1 cellular context compared by ENCODE assay signal in the genomic region with DNA sequence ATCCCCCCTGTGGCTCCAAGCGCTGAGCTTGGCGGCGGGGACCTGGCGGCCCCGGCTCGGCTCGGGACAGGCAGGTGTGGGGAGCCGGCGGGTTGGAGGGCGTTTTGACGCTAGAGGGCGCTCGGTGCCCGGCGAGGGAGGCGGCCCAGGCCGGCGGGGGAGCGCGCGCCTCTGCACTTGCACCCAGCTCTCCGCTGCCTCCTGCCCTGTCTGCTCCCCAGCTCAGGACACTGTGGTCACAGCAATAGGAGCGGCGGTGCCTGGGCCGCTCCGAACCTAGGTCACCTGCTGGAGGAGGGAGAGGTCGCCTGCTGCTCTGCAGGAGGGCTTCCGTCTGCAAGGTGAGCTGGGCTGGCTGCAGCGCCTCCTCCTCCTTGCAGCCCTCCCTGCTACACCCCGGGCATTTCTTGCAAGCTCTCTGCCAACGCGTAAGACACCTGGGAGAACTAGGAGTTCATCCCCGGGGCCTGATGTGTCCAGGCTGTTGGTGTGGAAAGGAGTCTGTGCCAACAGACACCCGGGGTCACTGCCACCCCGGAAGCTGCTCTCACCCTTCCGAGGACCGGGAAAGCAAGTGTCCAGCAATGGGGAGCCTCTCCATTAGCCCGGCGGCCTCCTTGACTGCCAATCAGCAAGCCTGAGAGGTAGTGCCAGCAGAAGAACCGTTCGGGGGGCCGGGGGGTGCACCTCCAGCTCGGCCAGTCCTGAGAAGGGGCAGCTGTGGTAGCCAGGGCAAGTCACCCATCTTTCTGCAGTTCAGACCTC.
TF ChIP-seq lines count a peak whose summit lies in the region.

No MANE protein-coding gene starts in this region.

TF ChIP-seq in SK-N-SH treated with all-trans-retinoic acid at 6 μM for 48 hours, 23 proteins besides CTCF, POLR2A, EP300 and RAD21 (continued from another document):
- TF ChIP-seq, protein P1, sequence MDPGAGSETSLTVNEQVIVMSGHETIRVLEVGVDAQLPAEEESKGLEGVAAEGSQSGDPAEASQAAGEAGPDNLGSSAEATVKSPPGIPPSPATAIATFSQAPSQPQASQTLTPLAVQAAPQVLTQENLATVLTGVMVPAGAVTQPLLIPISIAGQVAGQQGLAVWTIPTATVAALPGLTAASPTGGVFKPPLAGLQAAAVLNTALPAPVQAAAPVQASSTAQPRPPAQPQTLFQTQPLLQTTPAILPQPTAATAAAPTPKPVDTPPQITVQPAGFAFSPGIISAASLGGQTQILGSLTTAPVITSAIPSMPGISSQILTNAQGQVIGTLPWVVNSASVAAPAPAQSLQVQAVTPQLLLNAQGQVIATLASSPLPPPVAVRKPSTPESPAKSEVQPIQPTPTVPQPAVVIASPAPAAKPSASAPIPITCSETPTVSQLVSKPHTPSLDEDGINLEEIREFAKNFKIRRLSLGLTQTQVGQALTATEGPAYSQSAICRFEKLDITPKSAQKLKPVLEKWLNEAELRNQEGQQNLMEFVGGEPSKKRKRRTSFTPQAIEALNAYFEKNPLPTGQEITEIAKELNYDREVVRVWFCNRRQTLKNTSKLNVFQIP (CRISPR knock-in tag; IDR thresholded peaks at IDR 0.05; ENCODE audit: borderline replicate concordance, low read depth): no peak
- TF ChIP-seq ZNF70 (CRISPR knock-in tag; IDR thresholded peaks at IDR 0.05) (no peak), TCF4 (CRISPR knock-in tag; IDR thresholded peaks at IDR 0.05; ENCODE audit: borderline replicate concordance) (no peak), OSR1 (CRISPR knock-in tag; IDR thresholded peaks at IDR 0.05) (no peak), ZNF565 (CRISPR knock-in tag; conservative IDR thresholded peaks at IDR 0.05; ENCODE audit: low read depth) (no peak), ARNTL (CRISPR knock-in tag; IDR thresholded peaks at IDR 0.05; ENCODE audit: borderline replicate concordance, low read depth) (no peak)
- TF ChIP-seq, protein P2, sequence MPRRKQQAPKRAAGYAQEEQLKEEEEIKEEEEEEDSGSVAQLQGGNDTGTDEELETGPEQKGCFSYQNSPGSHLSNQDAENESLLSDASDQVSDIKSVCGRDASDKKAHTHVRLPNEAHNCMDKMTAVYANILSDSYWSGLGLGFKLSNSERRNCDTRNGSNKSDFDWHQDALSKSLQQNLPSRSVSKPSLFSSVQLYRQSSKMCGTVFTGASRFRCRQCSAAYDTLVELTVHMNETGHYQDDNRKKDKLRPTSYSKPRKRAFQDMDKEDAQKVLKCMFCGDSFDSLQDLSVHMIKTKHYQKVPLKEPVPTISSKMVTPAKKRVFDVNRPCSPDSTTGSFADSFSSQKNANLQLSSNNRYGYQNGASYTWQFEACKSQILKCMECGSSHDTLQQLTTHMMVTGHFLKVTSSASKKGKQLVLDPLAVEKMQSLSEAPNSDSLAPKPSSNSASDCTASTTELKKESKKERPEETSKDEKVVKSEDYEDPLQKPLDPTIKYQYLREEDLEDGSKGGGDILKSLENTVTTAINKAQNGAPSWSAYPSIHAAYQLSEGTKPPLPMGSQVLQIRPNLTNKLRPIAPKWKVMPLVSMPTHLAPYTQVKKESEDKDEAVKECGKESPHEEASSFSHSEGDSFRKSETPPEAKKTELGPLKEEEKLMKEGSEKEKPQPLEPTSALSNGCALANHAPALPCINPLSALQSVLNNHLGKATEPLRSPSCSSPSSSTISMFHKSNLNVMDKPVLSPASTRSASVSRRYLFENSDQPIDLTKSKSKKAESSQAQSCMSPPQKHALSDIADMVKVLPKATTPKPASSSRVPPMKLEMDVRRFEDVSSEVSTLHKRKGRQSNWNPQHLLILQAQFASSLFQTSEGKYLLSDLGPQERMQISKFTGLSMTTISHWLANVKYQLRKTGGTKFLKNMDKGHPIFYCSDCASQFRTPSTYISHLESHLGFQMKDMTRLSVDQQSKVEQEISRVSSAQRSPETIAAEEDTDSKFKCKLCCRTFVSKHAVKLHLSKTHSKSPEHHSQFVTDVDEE (CRISPR knock-in tag; IDR thresholded peaks at IDR 0.05): no peak
